Comparison of ENCODE assay signal across 1 cellular context in the genomic region with DNA sequence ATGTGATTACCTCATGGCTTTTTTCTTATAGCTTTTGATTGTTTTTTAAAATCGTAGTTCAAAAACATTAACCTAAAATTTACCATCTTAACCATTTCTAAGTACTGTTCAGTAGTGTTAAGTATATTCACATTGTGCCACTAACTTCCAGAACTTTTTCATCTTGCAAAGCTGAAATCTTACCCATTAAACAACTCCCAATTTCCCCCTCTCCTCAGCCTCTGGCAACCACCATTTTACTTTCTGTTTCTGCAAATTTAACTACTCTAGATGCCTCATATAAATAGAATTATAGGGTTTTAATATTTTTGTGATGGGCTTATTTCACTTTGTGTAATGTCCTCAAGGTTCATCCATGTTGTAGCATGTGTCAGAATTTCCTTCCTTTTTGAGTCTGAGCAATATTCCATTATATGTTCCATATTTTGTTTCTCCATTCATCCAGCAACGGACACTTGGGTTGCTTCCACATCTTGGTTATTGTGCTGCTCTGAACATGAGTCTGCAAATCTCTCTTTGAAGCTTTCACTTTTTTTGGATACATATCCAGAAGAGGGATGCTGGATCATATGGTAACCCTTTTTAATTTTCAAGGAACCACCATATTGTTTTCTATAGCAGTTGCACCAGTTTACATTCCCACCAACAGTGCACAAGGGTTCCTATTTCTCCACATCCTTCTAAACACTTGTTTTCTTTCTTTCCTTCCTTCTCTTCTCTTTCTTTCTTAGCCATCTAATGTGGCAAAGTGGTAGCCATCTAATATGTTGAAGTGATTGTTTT.
TF ChIP-seq lines count a peak whose summit lies in the region.

No MANE protein-coding gene starts in this region.

TF ChIP-seq in HepG2, 621 proteins besides CTCF, POLR2A, EP300 and RAD21:
- no peak for TF ChIP-seq TCF12 (IDR thresholded peaks at IDR 0.05)
- TF ChIP-seq TCF12 (CRISPR knock-in tag; IDR thresholded peaks at IDR 0.05): no peak
- TF ChIP-seq ZNF547 (CRISPR knock-in tag; IDR thresholded peaks at IDR 0.05): no peak
- TF ChIP-seq ZNF382 (CRISPR knock-in tag; IDR thresholded peaks at IDR 0.05; ENCODE audit: borderline replicate concordance): no peak
- 0 out of 2 replicates have a peak, but pooled peaks have one; percentile 16 for TF ChIP-seq RBFOX2 (IDR thresholded peaks at IDR 0.05; ENCODE audit: low read depth, low read length)
- no peak for TF ChIP-seq DR1 (CRISPR knock-in tag; IDR thresholded peaks at IDR 0.05)
- no peak for TF ChIP-seq STAG1 (CRISPR knock-in tag; IDR thresholded peaks at IDR 0.05)
- TF ChIP-seq, protein P1, sequence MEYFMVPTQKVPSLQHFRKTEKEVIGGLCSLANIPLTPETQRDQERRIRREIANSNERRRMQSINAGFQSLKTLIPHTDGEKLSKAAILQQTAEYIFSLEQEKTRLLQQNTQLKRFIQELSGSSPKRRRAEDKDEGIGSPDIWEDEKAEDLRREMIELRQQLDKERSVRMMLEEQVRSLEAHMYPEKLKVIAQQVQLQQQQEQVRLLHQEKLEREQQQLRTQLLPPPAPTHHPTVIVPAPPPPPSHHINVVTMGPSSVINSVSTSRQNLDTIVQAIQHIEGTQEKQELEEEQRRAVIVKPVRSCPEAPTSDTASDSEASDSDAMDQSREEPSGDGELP (IDR thresholded peaks at IDR 0.05; ENCODE audit: borderline replicate concordance, low read depth): no peak
- no peak for TF ChIP-seq ATRX (CRISPR knock-in tag; IDR thresholded peaks at IDR 0.05; ENCODE audit: borderline replicate concordance)
- no peak for TF ChIP-seq NONO (IDR thresholded peaks at IDR 0.05)
- TF ChIP-seq NONO (CRISPR knock-in tag; conservative IDR thresholded peaks at IDR 0.05): no peak
- no peak for TF ChIP-seq MAFF (IDR thresholded peaks at IDR 0.05; ENCODE audit: low read depth, low read length)
- no peak for TF ChIP-seq TAF1 (CRISPR knock-in tag; IDR thresholded peaks at IDR 0.05)
- no peak for TF ChIP-seq ZNF354B (CRISPR knock-in tag; IDR thresholded peaks at IDR 0.05)
- 0 out of 2 replicates have a peak, but pooled peaks have one; percentile 43 for TF ChIP-seq ELF4 (CRISPR knock-in tag; IDR thresholded peaks at IDR 0.05; ENCODE audit: borderline replicate concordance)
- no peak for TF ChIP-seq ZNF839 (CRISPR knock-in tag; IDR thresholded peaks at IDR 0.05; ENCODE audit: borderline replicate concordance)
- 0 out of 2 replicates have a peak, but pooled peaks have one; percentile 34 for TF ChIP-seq ZNF644 (CRISPR knock-in tag; IDR thresholded peaks at IDR 0.05; ENCODE audit: low read depth)
- TF ChIP-seq, protein P2, sequence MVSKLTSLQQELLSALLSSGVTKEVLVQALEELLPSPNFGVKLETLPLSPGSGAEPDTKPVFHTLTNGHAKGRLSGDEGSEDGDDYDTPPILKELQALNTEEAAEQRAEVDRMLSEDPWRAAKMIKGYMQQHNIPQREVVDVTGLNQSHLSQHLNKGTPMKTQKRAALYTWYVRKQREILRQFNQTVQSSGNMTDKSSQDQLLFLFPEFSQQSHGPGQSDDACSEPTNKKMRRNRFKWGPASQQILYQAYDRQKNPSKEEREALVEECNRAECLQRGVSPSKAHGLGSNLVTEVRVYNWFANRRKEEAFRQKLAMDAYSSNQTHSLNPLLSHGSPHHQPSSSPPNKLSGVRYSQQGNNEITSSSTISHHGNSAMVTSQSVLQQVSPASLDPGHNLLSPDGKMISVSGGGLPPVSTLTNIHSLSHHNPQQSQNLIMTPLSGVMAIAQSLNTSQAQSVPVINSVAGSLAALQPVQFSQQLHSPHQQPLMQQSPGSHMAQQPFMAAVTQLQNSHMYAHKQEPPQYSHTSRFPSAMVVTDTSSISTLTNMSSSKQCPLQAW (CRISPR knock-in tag; IDR thresholded peaks at IDR 0.05): no peak
- TF ChIP-seq ADNP (CRISPR knock-in tag; IDR thresholded peaks at IDR 0.05): no peak
- no peak for TF ChIP-seq CBX2 (IDR thresholded peaks at IDR 0.05; ENCODE audit: low read depth, low read length)
- no peak for TF ChIP-seq CBX2 (CRISPR knock-in tag; IDR thresholded peaks at IDR 0.05; ENCODE audit: low read depth)
- TF ChIP-seq HMG20A (CRISPR knock-in tag; IDR thresholded peaks at IDR 0.05; ENCODE audit: borderline replicate concordance): no peak
